Comparison of ENCODE assay signal across 1 cellular context in genomic region chr1:17596186-17596585, GRCh38.
TF ChIP-seq lines count a peak whose summit lies in the region.

No MANE protein-coding gene starts in this region.

TF ChIP-seq in WTC11, 78 proteins besides CTCF, POLR2A, EP300 and RAD21 (continued from another document):
- TF ChIP-seq ZNF219 (CRISPR knock-in tag; IDR thresholded peaks at IDR 0.05; ENCODE audit: borderline replicate concordance): no peak
- TF ChIP-seq ESRRA (CRISPR knock-in tag; IDR thresholded peaks at IDR 0.05; ENCODE audit: borderline replicate concordance): no peak
- no peak for TF ChIP-seq ZNF281 (CRISPR knock-in tag; IDR thresholded peaks at IDR 0.05)
- no peak for TF ChIP-seq USF2 (CRISPR knock-in tag; IDR thresholded peaks at IDR 0.05)
- no peak for TF ChIP-seq IRF2 (CRISPR knock-in tag; IDR thresholded peaks at IDR 0.05; ENCODE audit: borderline replicate concordance, low read depth)
- TF ChIP-seq ATF2 (CRISPR knock-in tag; IDR thresholded peaks at IDR 0.05; ENCODE audit: borderline replicate concordance, low read depth): no peak
- TF ChIP-seq HMGA2 (CRISPR knock-in tag; IDR thresholded peaks at IDR 0.05): no peak
- TF ChIP-seq ERG (CRISPR knock-in tag; IDR thresholded peaks at IDR 0.05): no peak
- TF ChIP-seq SOX15 (CRISPR knock-in tag; IDR thresholded peaks at IDR 0.05): no peak
- no peak for TF ChIP-seq TEAD4 (CRISPR knock-in tag; IDR thresholded peaks at IDR 0.05)
- TF ChIP-seq TEAD1 (CRISPR knock-in tag; IDR thresholded peaks at IDR 0.05): no peak
- no peak for TF ChIP-seq AFF4 (CRISPR knock-in tag; IDR thresholded peaks at IDR 0.05; ENCODE audit: borderline replicate concordance)
- TF ChIP-seq ZBTB21 (CRISPR knock-in tag; IDR thresholded peaks at IDR 0.05; ENCODE audit: borderline replicate concordance): no peak
